ENCODE assay signal across 2 cellular contexts in the genomic region with DNA sequence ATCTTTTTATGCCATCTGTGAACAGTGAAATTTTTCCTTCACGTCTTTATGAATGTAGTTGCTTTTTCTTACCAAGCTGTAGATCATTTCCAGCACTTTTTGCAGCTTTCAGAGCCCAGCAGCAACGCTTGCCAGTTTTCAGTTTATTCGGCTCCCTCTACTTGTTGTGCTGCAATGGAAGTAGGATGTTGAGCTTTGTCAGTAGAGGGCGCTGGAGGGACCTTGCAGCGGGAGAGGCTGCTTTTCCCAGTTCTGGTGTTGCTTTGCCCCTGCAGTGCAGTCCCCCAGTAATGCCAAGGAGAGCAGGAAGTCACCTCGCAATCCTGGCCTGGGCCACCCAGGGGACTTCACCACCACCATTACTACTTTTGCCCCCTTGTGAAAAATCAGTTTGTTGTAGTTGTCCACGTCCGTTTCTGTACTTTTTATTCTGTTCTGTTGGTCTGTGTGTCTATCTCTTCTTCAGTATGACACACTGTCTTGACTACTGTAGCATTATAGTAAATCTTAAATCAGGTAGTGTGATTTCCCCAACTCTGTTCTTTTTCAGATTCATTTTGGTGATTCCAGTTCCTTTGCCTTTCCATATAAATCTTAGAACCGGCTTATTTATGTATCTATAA.
TF ChIP-seq lines count a peak whose summit lies in the region.

No MANE protein-coding gene starts in this region.

TF ChIP-seq in WTC11, 78 proteins besides CTCF, POLR2A, EP300 and RAD21 (continues in another document):
- TF ChIP-seq, protein P1, sequence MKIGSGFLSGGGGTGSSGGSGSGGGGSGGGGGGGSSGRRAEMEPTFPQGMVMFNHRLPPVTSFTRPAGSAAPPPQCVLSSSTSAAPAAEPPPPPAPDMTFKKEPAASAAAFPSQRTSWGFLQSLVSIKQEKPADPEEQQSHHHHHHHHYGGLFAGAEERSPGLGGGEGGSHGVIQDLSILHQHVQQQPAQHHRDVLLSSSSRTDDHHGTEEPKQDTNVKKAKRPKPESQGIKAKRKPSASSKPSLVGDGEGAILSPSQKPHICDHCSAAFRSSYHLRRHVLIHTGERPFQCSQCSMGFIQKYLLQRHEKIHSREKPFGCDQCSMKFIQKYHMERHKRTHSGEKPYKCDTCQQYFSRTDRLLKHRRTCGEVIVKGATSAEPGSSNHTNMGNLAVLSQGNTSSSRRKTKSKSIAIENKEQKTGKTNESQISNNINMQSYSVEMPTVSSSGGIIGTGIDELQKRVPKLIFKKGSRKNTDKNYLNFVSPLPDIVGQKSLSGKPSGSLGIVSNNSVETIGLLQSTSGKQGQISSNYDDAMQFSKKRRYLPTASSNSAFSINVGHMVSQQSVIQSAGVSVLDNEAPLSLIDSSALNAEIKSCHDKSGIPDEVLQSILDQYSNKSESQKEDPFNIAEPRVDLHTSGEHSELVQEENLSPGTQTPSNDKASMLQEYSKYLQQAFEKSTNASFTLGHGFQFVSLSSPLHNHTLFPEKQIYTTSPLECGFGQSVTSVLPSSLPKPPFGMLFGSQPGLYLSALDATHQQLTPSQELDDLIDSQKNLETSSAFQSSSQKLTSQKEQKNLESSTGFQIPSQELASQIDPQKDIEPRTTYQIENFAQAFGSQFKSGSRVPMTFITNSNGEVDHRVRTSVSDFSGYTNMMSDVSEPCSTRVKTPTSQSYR (CRISPR knock-in tag; IDR thresholded peaks at IDR 0.05), result no peak
- no peak for TF ChIP-seq NR1H2 (CRISPR knock-in tag; IDR thresholded peaks at IDR 0.05)
- TF ChIP-seq MXD4 (CRISPR knock-in tag; IDR thresholded peaks at IDR 0.05; ENCODE audit: borderline replicate concordance), result no peak
- TF ChIP-seq ZNF396 (CRISPR knock-in tag; IDR thresholded peaks at IDR 0.05; ENCODE audit: borderline replicate concordance), result no peak
- TF ChIP-seq, protein P2, sequence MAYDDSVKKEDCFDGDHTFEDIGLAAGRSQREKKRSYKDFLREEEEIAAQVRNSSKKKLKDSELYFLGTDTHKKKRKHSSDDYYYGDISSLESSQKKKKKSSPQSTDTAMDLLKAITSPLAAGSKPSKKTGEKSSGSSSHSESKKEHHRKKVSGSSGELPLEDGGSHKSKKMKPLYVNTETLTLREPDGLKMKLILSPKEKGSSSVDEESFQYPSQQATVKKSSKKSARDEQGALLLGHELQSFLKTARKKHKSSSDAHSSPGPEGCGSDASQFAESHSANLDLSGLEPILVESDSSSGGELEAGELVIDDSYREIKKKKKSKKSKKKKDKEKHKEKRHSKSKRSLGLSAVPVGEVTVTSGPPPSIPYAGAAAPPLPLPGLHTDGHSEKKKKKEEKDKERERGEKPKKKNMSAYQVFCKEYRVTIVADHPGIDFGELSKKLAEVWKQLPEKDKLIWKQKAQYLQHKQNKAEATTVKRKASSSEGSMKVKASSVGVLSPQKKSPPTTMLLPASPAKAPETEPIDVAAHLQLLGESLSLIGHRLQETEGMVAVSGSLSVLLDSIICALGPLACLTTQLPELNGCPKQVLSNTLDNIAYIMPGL (CRISPR knock-in tag; IDR thresholded peaks at IDR 0.05), result no peak
- no peak for TF ChIP-seq NR2C2 (CRISPR knock-in tag; IDR thresholded peaks at IDR 0.05)
- no peak for TF ChIP-seq ZNF671 (CRISPR knock-in tag; IDR thresholded peaks at IDR 0.05)
- no peak for TF ChIP-seq ATF2 (CRISPR knock-in tag; IDR thresholded peaks at IDR 0.05; ENCODE audit: borderline replicate concordance, low read depth)
- TF ChIP-seq ETV6 (CRISPR knock-in tag; IDR thresholded peaks at IDR 0.05), result no peak
- TF ChIP-seq, protein P3, sequence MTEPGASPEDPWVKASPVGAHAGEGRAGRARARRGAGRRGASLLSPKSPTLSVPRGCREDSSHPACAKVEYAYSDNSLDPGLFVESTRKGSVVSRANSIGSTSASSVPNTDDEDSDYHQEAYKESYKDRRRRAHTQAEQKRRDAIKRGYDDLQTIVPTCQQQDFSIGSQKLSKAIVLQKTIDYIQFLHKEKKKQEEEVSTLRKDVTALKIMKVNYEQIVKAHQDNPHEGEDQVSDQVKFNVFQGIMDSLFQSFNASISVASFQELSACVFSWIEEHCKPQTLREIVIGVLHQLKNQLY (CRISPR knock-in tag; IDR thresholded peaks at IDR 0.05), result no peak
- TF ChIP-seq GABPB1 (CRISPR knock-in tag; IDR thresholded peaks at IDR 0.05), result no peak
- TF ChIP-seq, protein P4, sequence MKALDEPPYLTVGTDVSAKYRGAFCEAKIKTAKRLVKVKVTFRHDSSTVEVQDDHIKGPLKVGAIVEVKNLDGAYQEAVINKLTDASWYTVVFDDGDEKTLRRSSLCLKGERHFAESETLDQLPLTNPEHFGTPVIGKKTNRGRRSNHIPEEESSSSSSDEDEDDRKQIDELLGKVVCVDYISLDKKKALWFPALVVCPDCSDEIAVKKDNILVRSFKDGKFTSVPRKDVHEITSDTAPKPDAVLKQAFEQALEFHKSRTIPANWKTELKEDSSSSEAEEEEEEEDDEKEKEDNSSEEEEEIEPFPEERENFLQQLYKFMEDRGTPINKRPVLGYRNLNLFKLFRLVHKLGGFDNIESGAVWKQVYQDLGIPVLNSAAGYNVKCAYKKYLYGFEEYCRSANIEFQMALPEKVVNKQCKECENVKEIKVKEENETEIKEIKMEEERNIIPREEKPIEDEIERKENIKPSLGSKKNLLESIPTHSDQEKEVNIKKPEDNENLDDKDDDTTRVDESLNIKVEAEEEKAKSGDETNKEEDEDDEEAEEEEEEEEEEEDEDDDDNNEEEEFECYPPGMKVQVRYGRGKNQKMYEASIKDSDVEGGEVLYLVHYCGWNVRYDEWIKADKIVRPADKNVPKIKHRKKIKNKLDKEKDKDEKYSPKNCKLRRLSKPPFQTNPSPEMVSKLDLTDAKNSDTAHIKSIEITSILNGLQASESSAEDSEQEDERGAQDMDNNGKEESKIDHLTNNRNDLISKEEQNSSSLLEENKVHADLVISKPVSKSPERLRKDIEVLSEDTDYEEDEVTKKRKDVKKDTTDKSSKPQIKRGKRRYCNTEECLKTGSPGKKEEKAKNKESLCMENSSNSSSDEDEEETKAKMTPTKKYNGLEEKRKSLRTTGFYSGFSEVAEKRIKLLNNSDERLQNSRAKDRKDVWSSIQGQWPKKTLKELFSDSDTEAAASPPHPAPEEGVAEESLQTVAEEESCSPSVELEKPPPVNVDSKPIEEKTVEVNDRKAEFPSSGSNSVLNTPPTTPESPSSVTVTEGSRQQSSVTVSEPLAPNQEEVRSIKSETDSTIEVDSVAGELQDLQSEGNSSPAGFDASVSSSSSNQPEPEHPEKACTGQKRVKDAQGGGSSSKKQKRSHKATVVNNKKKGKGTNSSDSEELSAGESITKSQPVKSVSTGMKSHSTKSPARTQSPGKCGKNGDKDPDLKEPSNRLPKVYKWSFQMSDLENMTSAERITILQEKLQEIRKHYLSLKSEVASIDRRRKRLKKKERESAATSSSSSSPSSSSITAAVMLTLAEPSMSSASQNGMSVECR (CRISPR knock-in tag; IDR thresholded peaks at IDR 0.05; ENCODE audit: borderline replicate concordance), result no peak
- TF ChIP-seq NFE2L1 (CRISPR knock-in tag; IDR thresholded peaks at IDR 0.05), result no peak

TF ChIP-seq in H1, 55 proteins besides CTCF, POLR2A, EP300 and RAD21:
- TF ChIP-seq SIRT6 (IDR thresholded peaks at IDR 0.05; ENCODE audit: low read length) (no peak), EGR1 (IDR thresholded peaks at IDR 0.05; ENCODE audit: borderline replicate concordance, low read depth, low read length) (no peak), YY1 (IDR thresholded peaks at IDR 0.05; ENCODE audit: low read depth, low read length) (0 out of 2 replicates have a peak, but pooled peaks have one; percentile 6)
